ENCODE assay signal across 8 cellular contexts in genomic region chr15:100941536-100941935, GRCh38. TPM values are rescaled to one million over a fixed set of nuclear protein-coding genes. Genes with fewer than 3 reads are reported as not detected.
DNase-seq lines count a peak whose midpoint lies in the region; ATAC-seq and TF ChIP-seq lines count a peak whose summit lies in the region.

No MANE protein-coding gene starts in this region.

- H3K9me3 ChIP-seq in BLaER1 = no peaks in the 10 kb centered on the region; the same call in 1 of the 2 replicates
- H3K9me3 ChIP-seq in uterus = peaks cover 0 to 3% of the 10 kb centered on the region in 2 donors

- TF ChIP-seq POLR2A in uterus (IDR thresholded peaks at IDR 0.05) = no peak

- no peak for DNase-seq in omental fat pad (ENCODE audit: low spot score)
- no peak for DNase-seq in HuH-7.5 (ENCODE audit: low spot score)
- DNase-seq in NCI-H2227 treated with DMSO at 0.1 percent for 48 hours (lab: John Stamatoyannopoulos, UW) = no peak
- no peak for DNase-seq in uterus

- H3K4me2 ChIP-seq in BLaER1 = peak overlapping the region; percentile 28

- H4K20me1 ChIP-seq in BLaER1 = no peaks in the 10 kb centered on the region

- TF ChIP-seq CTCF in omental fat pad (IDR thresholded peaks at IDR 0.05) = no peak
- TF ChIP-seq CTCF in uterus (IDR thresholded peaks at IDR 0.05) = no peak

- no peak overlapping the region for H3K9ac ChIP-seq in BLaER1

- no peaks in the 10 kb centered on the region for H3K27me3 ChIP-seq in BLaER1
- no peaks in the 10 kb centered on the region for H3K27me3 ChIP-seq in uterus

- H3K4me1 ChIP-seq in BLaER1 = peaks cover 35% of the 10 kb centered on the region
- H3K4me1 ChIP-seq in uterus = no peaks in the 10 kb centered on the region

- H3K36me3 ChIP-seq in BLaER1 (no peaks in the 10 kb centered on the region), uterus (no peaks in the 10 kb centered on the region)

- 0 out of 2 replicates have a peak overlapping the region, but pooled peaks have one; percentile 19 for H3K27ac ChIP-seq in BLaER1
- no peak overlapping the region for H3K27ac ChIP-seq in uterus

- peak; percentile 76 for ATAC-seq in GM19023 (IDR thresholded peaks at IDR 0.05; ENCODE audit: unreplicated experiment)
- peak; percentile 73 for ATAC-seq in HG02642 (IDR thresholded peaks at IDR 0.05; ENCODE audit: poor library complexity, unreplicated experiment)
- ATAC-seq in HG03521 (IDR thresholded peaks at IDR 0.05; ENCODE audit: unreplicated experiment) = peak; percentile 59
- ATAC-seq in omental fat pad (ENCODE audit: low FRiP score) = no peak

- intact Hi-C loops in uterus (cut with DNase I; ENCODE audit: low total_unique reads) = no loop called here

- no peak overlapping the region for H3K4me3 ChIP-seq in BLaER1
- H3K4me3 ChIP-seq in uterus = no peak overlapping the region

RNA-seq across cellular contexts. Expression of gene LRRK1, which starts 22.4 kb away (rescaled TPM):
- total RNA-seq in omental fat pad = 10 to 100 TPM in 3 of 4 donors, 1 to 10 TPM in 1; 9.4 to 35.5 (median 16.9) TPM
- total RNA-seq in uterus = 10 to 100 TPM in 2 of 4 donors, 1 to 10 TPM in 2; 2.6 to 36.6 (median 13.1) TPM
